Comparison of ENCODE assay signal across 7 cellular contexts in the genomic region with DNA sequence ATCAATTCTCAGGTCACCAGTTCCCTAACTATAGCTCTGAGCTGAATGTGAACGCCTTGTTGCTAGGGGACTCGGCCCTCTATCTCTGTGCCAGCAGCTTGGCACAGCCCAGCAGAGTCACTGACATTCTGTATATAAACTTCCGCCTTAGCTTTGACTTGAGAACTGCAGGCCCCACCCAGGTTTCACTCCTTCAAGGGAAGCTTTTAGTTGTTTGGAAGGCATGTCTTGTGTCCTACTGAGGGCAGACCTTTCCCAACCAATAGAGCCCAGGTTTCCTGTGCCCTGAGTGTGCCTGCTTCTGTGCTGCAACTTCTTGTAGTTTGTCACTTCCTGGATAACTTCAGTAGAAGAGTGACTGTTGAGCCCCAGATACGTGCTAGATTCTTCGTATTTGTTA.
A peak's percentile ranks its signal among the peaks of the same experiment; 100 is the strongest.
DNase-seq lines count a peak whose midpoint lies in the region; ATAC-seq and TF ChIP-seq lines count a peak whose summit lies in the region.
"Not testable (repeated sequence)": the region's sequence is repeated elsewhere in the genome, so short reads cannot be mapped to it uniquely, and the experiment has no call there.

No MANE protein-coding gene starts in this region.

- H3K27ac Mint-ChIP-seq in T-helper 1 cell treated with Interleukin-12 subunit alpha and Interleukin-12 subunit beta and Interleukin-4 antibody, amounts not matched to agents 30 μg/mL and 1 μg/mL, for 36 hours = peak overlapping the region; percentile 80
- peak overlapping the region; percentile 86 for H3K27ac Mint-ChIP-seq in activated CD4-positive, alpha-beta T cell treated with anti-CD3 and anti-CD28 coated beads, Interleukin-2, amount 10 ng/mL, durations not matched to agents 7 days and 5 days
- peak overlapping the region; percentile 64 for H3K27ac Mint-ChIP-seq in activated T-helper 2 cell treated with anti-CD3 and anti-CD28 coated beads, Interferon-gamma antibody, Interleukin-2, Interleukin-4, amounts not matched to agents 10 μg/mL and 5 μg/mL and 100 μg/mL, durations not matched to agents 14 hours and 24 hours and 36 hours
- H3K27ac Mint-ChIP-seq in naive thymus-derived CD8-positive, alpha-beta T cell = peak overlapping the region; percentile 81 to 95 (median 94)

- peaks cover 14% of the 10 kb centered on the region for H3K4me1 Mint-ChIP-seq in T-helper 1 cell treated with Interleukin-12 subunit alpha and Interleukin-12 subunit beta and Interleukin-4 antibody, amounts not matched to agents 30 μg/mL and 1 μg/mL, for 36 hours (ENCODE audit: low read depth)
- peaks cover 24% of the 10 kb centered on the region for H3K4me1 Mint-ChIP-seq in activated CD4-positive, alpha-beta T cell treated with anti-CD3 and anti-CD28 coated beads, Interleukin-2, amount 10 ng/mL, durations not matched to agents 7 days and 5 days
- peaks cover 12% of the 10 kb centered on the region for H3K4me1 Mint-ChIP-seq in activated T-helper 2 cell treated with anti-CD3 and anti-CD28 coated beads, Interferon-gamma antibody, Interleukin-2, Interleukin-4, amounts not matched to agents 10 μg/mL and 5 μg/mL and 100 μg/mL, durations not matched to agents 14 hours and 24 hours and 36 hours (ENCODE audit: low read depth)
- H3K4me1 Mint-ChIP-seq in naive thymus-derived CD8-positive, alpha-beta T cell = peaks cover 16 to 33% (median 26%) of the 10 kb centered on the region in 4 donors

- not testable (repeated sequence) for TF ChIP-seq POLR2A in body of pancreas (IDR thresholded peaks at IDR 0.05)

- CTCF ChIA-PET in activated CD4-positive, alpha-beta T cell treated with anti-CD3 and anti-CD28 coated beads, Interleukin-2, amount 10 ng/mL, durations not matched to agents 7 days and 5 days (lab: Charles Lee) = interaction anchor here (1.2 to 3.0 kb wide), 3 partner anchors 15 to 60 kb away, joined by 3 to 10 read pairs (median 5); no protein-coding TSS in a partner anchor

- not testable (repeated sequence) for H3K27me3 ChIP-seq in body of pancreas, foreskin keratinocyte

- H3K36me3 Mint-ChIP-seq in T-helper 1 cell treated with Interleukin-12 subunit alpha and Interleukin-12 subunit beta and Interleukin-4 antibody, amounts not matched to agents 30 μg/mL and 1 μg/mL, for 36 hours (ENCODE audit: low read depth); activated CD4-positive, alpha-beta T cell treated with anti-CD3 and anti-CD28 coated beads, Interleukin-2, amount 10 ng/mL, durations not matched to agents 7 days and 5 days (ENCODE audit: low read depth); activated T-helper 2 cell treated with anti-CD3 and anti-CD28 coated beads, Interferon-gamma antibody, Interleukin-2, Interleukin-4, amounts not matched to agents 10 μg/mL and 5 μg/mL and 100 μg/mL, durations not matched to agents 14 hours and 24 hours and 36 hours (ENCODE audit: low read depth); naive thymus-derived CD8-positive, alpha-beta T cell: not testable (repeated sequence)

- WGBS in body of pancreas, 2 donors = 47 to 72% methylated on average over 5 of the region's 5 CpGs

- ATAC-seq in GM18867 (IDR thresholded peaks at IDR 0.05; ENCODE audit: unreplicated experiment) (peak; percentile 34), body of pancreas (peak; percentile 67), foreskin keratinocyte (peak; percentile 7)
- peak; percentile 74 to 82 for ATAC-seq in naive thymus-derived CD8-positive, alpha-beta T cell

- not testable (repeated sequence) for TF ChIP-seq CTCF in body of pancreas (IDR thresholded peaks at IDR 0.05); foreskin keratinocyte (conservative IDR thresholded peaks at IDR 0.05)

- H3K9me3 Mint-ChIP-seq in T-helper 1 cell treated with Interleukin-12 subunit alpha and Interleukin-12 subunit beta and Interleukin-4 antibody, amounts not matched to agents 30 μg/mL and 1 μg/mL, for 36 hours; activated CD4-positive, alpha-beta T cell treated with anti-CD3 and anti-CD28 coated beads, Interleukin-2, amount 10 ng/mL, durations not matched to agents 7 days and 5 days; activated T-helper 2 cell treated with anti-CD3 and anti-CD28 coated beads, Interferon-gamma antibody, Interleukin-2, Interleukin-4, amounts not matched to agents 10 μg/mL and 5 μg/mL and 100 μg/mL, durations not matched to agents 14 hours and 24 hours and 36 hours; naive thymus-derived CD8-positive, alpha-beta T cell: not testable (repeated sequence)

- POLR2A ChIA-PET in activated CD4-positive, alpha-beta T cell treated with anti-CD3 and anti-CD28 coated beads, Interleukin-2, amount 10 ng/mL, durations not matched to agents 7 days and 5 days (lab: Charles Lee) = not testable (repeated sequence)
- POLR2A ChIA-PET in naive thymus-derived CD8-positive, alpha-beta T cell (lab: Charles Lee) = interaction anchor here (1.0 to 1.9 kb wide), 5 partner anchors 18 to 291 kb away, joined by 3 to 8 read pairs (median 3); no protein-coding TSS in a partner anchor

- peaks cover 29% of the 10 kb centered on the region for H3K4me1 ChIP-seq in body of pancreas
- not testable (repeated sequence) for H3K4me1 ChIP-seq in foreskin keratinocyte

- peak overlapping the region in 3 of 4 donors; percentile 30 to 60 (median 37) for H3K27ac ChIP-seq in body of pancreas
- H3K27ac ChIP-seq in foreskin keratinocyte = not testable (repeated sequence)

- not testable (repeated sequence) for H3K4me3 Mint-ChIP-seq in T-helper 1 cell treated with Interleukin-12 subunit alpha and Interleukin-12 subunit beta and Interleukin-4 antibody, amounts not matched to agents 30 μg/mL and 1 μg/mL, for 36 hours; activated T-helper 2 cell treated with anti-CD3 and anti-CD28 coated beads, Interferon-gamma antibody, Interleukin-2, Interleukin-4, amounts not matched to agents 10 μg/mL and 5 μg/mL and 100 μg/mL, durations not matched to agents 14 hours and 24 hours and 36 hours (ENCODE audit: low read depth)
- peak overlapping the region; percentile 9 for H3K4me3 Mint-ChIP-seq in activated CD4-positive, alpha-beta T cell treated with anti-CD3 and anti-CD28 coated beads, Interleukin-2, amount 10 ng/mL, durations not matched to agents 7 days and 5 days
- H3K4me3 Mint-ChIP-seq in naive thymus-derived CD8-positive, alpha-beta T cell = peak overlapping the region in 9 of 10 donors; percentile 33 to 73 (median 43)

- H3K4me3 ChIP-seq in body of pancreas = not testable (repeated sequence)

- intact Hi-C loops in activated T-helper 2 cell treated with anti-CD3 and anti-CD28 coated beads, Interferon-gamma antibody, Interleukin-2, Interleukin-4, amounts not matched to agents 10 μg/mL and 5 μg/mL and 100 μg/mL, durations not matched to agents 14 hours and 24 hours and 36 hours (cut with micrococcal nuclease) = not testable (repeated sequence)
- intact Hi-C loops in body of pancreas (cut with DNase I) = loop anchor here (10.0 kb wide), 1 partner anchor 264 kb away; no protein-coding TSS in a partner anchor

- not testable (repeated sequence) for H3K36me3 ChIP-seq in body of pancreas (replicated peaks in 1 of 2; ENCODE audit: insufficient read depth in 1 of 2, low read depth in 2 of 2)

- DNase-seq in activated CD4-positive, alpha-beta T cell treated with anti-CD3 and anti-CD28 coated beads, Interleukin-2, amount 10 ng/mL, durations not matched to agents 7 days and 5 days; activated T-helper 2 cell treated with anti-CD3 and anti-CD28 coated beads, Interferon-gamma antibody, Interleukin-2, Interleukin-4, amounts not matched to agents 10 μg/mL and 5 μg/mL and 100 μg/mL, durations not matched to agents 14 hours and 24 hours and 36 hours (ENCODE audit: low spot score); foreskin keratinocyte: not testable (repeated sequence)
- DNase-seq in body of pancreas = peak; percentile 40 to 69 (median 64)
- peak in 2 of 10 donors; percentile 25 to 39 for DNase-seq in naive thymus-derived CD8-positive, alpha-beta T cell

- not testable (repeated sequence) for H3K9me3 ChIP-seq in body of pancreas

- peaks cover 11% of the 10 kb centered on the region for H3K27me3 Mint-ChIP-seq in T-helper 1 cell treated with Interleukin-12 subunit alpha and Interleukin-12 subunit beta and Interleukin-4 antibody, amounts not matched to agents 30 μg/mL and 1 μg/mL, for 36 hours (ENCODE audit: low read depth)
- not testable (repeated sequence) for H3K27me3 Mint-ChIP-seq in activated CD4-positive, alpha-beta T cell treated with anti-CD3 and anti-CD28 coated beads, Interleukin-2, amount 10 ng/mL, durations not matched to agents 7 days and 5 days; activated T-helper 2 cell treated with anti-CD3 and anti-CD28 coated beads, Interferon-gamma antibody, Interleukin-2, Interleukin-4, amounts not matched to agents 10 μg/mL and 5 μg/mL and 100 μg/mL, durations not matched to agents 14 hours and 24 hours and 36 hours (ENCODE audit: low read depth); naive thymus-derived CD8-positive, alpha-beta T cell

Comparison
In these comparisons a context has a peak if more than half of its experiments do, and no peak if none do; other contexts are left out.
1. ATAC-seq: peak in every context shown above with its lines; median percentile 78 in naive thymus-derived CD8-positive, alpha-beta T cell; 67 in body of pancreas; 34 in GM18867; 7 in foreskin keratinocyte.